In genomic region chr9:122095010-122095767, GRCh38 we compare ENCODE assay signal across 8 cellular contexts. TPM values are rescaled to one million over a fixed set of nuclear protein-coding genes. Genes with fewer than 3 reads are reported as not detected.
DNase-seq lines count a peak whose midpoint lies in the region; ATAC-seq, FAIRE-seq and TF ChIP-seq lines count a peak whose summit lies in the region.

No MANE protein-coding gene starts in this region.

- no peaks in the 10 kb centered on the region for H3K36me3 ChIP-seq in Karpas-422 (ENCODE audit: insufficient read depth, low read length)
- H3K36me3 ChIP-seq in keratinocyte (ENCODE audit: control insufficient read depth in 2 of 2, extremely low read depth in 1 of 2, insufficient read depth in 2 of 2, low read length in 2 of 2): no peaks in the 10 kb centered on the region

- DNase-seq in EH (ENCODE audit: low read depth) (peak; percentile 62), Karpas-422 (peak; percentile 85), T follicular helper cell (ENCODE audit: low read depth) (peak; percentile 23), astrocyte of the hippocampus (ENCODE audit: low read depth, low spot score) (peak; percentile 75), keratinocyte (ENCODE audit: low read depth, low spot score) (no peak)
- peak; percentile 28 to 44 for DNase-seq in stimulated activated CD4-positive, alpha-beta T cell treated with anti-CD3 and anti-CD28 coated beads, Interleukin-4, amount 100 ng/mL, for 48 hours (ENCODE audit: low read depth in 2 of 2)

- H3K27ac ChIP-seq in Karpas-422 (ENCODE audit: low read length) (no peak overlapping the region), keratinocyte (ENCODE audit: control insufficient read depth, insufficient read depth, low read length) (no peak overlapping the region)

- H3K4me3 ChIP-seq in Karpas-422 (ENCODE audit: low read length): no peak overlapping the region
- H3K4me3 ChIP-seq in keratinocyte (ENCODE audit: control insufficient read depth in 2 of 3, extremely low read depth in 1 of 3, insufficient read depth in 2 of 3, low read depth in 1 of 3, low read length in 3 of 3): no peak overlapping the region

- H3K9ac ChIP-seq in Karpas-422 (ENCODE audit: low read length) (no peak overlapping the region), keratinocyte (ENCODE audit: control insufficient read depth, extremely low read depth, insufficient read depth, low read length) (no peak overlapping the region)

- H3K4me2 ChIP-seq in Karpas-422 (ENCODE audit: low read depth, low read length, poor library complexity, severe bottlenecking) (no peak overlapping the region), keratinocyte (ENCODE audit: control insufficient read depth, extremely low read depth, insufficient read depth, low read depth, low read length) (no peak overlapping the region)

- H3K9me2 ChIP-seq in Karpas-422 (replicated peaks; ENCODE audit: insufficient read depth, low read length): no peaks in the 10 kb centered on the region

- peaks cover 5% of the 10 kb centered on the region for H3K9me1 ChIP-seq in keratinocyte (ENCODE audit: control insufficient read depth, extremely low read depth, insufficient read depth, low read length)

- ATAC-seq in HG03469 (IDR thresholded peaks at IDR 0.05; ENCODE audit: unreplicated experiment) (no peak), HG03135 (IDR thresholded peaks at IDR 0.05; ENCODE audit: unreplicated experiment) (no peak)

- H3K27me3 ChIP-seq in Karpas-422 (ENCODE audit: low read length): no peaks in the 10 kb centered on the region
- H3K27me3 ChIP-seq in keratinocyte (ENCODE audit: control insufficient read depth, extremely low read depth, insufficient read depth, low read length): no peaks in the 10 kb centered on the region

- no peak for FAIRE-seq in keratinocyte (lab: Jason Lieb, UNC)

- H2AFZ ChIP-seq in Karpas-422 (ENCODE audit: low read length) (no peak overlapping the region), keratinocyte (ENCODE audit: control insufficient read depth, low read length) (no peak overlapping the region)

- peaks cover 14% of the 10 kb centered on the region for H3K4me1 ChIP-seq in Karpas-422 (ENCODE audit: low read length)
- peaks cover 9% of the 10 kb centered on the region for H3K4me1 ChIP-seq in keratinocyte (ENCODE audit: control insufficient read depth, extremely low read depth, insufficient read depth, low read length)

- peaks cover 6% of the 10 kb centered on the region; the same call in 1 of the 2 replicates for H4K20me1 ChIP-seq in Karpas-422 (ENCODE audit: insufficient read depth, low read depth, low read length)
- H4K20me1 ChIP-seq in keratinocyte (ENCODE audit: control insufficient read depth, extremely low read depth, insufficient read depth, low read length): no peaks in the 10 kb centered on the region

- TF ChIP-seq CTCF in keratinocyte (optimal IDR thresholded peaks at IDR 0.05 in 1 of 3, IDR thresholded peaks at IDR 0.05 in 1 of 3, conservative IDR thresholded peaks at IDR 0.05 in 1 of 3; ENCODE audit: extremely low read depth in 1 of 3, insufficient read depth in 2 of 3, low read length in 3 of 3): peak; percentile 57 to 76 (median 75)

- dilution Hi-C loops in keratinocyte (cut with MboI; ENCODE audit: extremely low pct_ligation_motif_present, low sequenced_read_pairs): no loop called here

- H3K79me2 ChIP-seq in Karpas-422 (ENCODE audit: low read length) (no peaks in the 10 kb centered on the region), keratinocyte (ENCODE audit: control insufficient read depth, insufficient read depth, low read length) (peaks cover 9% of the 10 kb centered on the region)

- H3K9me3 ChIP-seq in Karpas-422 (ENCODE audit: low read length): no peaks in the 10 kb centered on the region
- H3K9me3 ChIP-seq in keratinocyte (ENCODE audit: control insufficient read depth, low read depth, low read length): no peaks in the 10 kb centered on the region

RNA-seq across cellular contexts. Expression of gene TTLL11, which starts 2.1 kb away (rescaled TPM):
- 2.5 and 3.4 TPM in 2 replicates for total RNA-seq in Karpas-422 (2014; rRNA removed; shearing (Covaris generic); ENCODE audit: low replicate concordance)
- polyA plus RNA-seq in keratinocyte: 7.6 to 8.5 TPM (median 8.0 TPM) in 3 replicates
- 1.4 TPM for polyA plus RNA-seq in keratinocyte (2011; ENCODE audit: low read depth)
- polyA plus RNA-seq in keratinocyte (2011; cell fraction: cytosol; rRNA removed): 6.7 and 8.0 TPM in 2 replicates
- 12.3 and 19.0 TPM in 2 replicates for polyA plus RNA-seq in keratinocyte (2011; cell fraction: nucleus; rRNA removed)
- 3.3 and 8.1 TPM in 2 replicates for polyA plus RNA-seq in keratinocyte (2012; ENCODE audit: low replicate concordance)
- polyA minus RNA-seq in keratinocyte: 7.4 to 13.2 TPM (median 10.3 TPM) in 3 replicates
- 7.3 TPM for polyA minus RNA-seq in keratinocyte (2011; cell fraction: cytosol; rRNA and poly(A)+ RNA removed)
- 7.8 and 12.6 TPM in 2 replicates for polyA minus RNA-seq in keratinocyte (2011; cell fraction: nucleus; rRNA and poly(A)+ RNA removed)
